In the genomic region with DNA sequence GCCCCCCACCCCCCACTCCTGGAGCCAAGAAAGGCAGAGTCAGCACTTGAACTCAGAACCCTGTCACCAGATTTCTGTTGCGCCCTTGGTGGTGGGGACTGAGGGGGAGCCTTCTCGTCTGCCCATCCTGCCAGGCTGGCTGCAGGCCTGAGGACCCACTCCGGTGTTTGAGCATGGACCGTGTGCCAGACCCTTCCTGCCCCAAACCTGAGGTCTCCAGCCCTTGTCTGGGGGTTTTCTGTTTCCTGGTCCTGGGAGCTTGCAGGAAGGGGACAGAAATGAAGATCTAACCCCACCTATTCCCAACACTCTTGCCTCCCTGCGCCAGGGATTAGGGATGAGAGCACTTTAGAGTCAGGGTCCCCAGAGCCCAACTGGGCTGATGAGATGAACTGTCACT, we compare ENCODE assay signal across 15 cellular contexts.
"Had no signal": no experiment of that assay in that cellular context is flagged by ENCODE, and none has a peak within 500 bp of the region (broad histone marks: within the 10 kb centered on the region; RNA-seq: fewer than 3 reads in every experiment).

No MANE protein-coding gene starts in this region.

- H3K4me3 Mint-ChIP-seq: dendritic cell treated with granulocyte-macrophage colony-stimulating factor and Interleukin-4, amounts not matched to agents 40 ng/mL and 50 ng/mL, for 4 days; naive thymus-derived CD8-positive, alpha-beta T cell had no signal

- H3K36me3 Mint-ChIP-seq: naive thymus-derived CD8-positive, alpha-beta T cell had no signal

- DNase-seq: foreskin melanocyte; left colon; mucosa of descending colon; naive thymus-derived CD8-positive, alpha-beta T cell; nucleus accumbens; ovary; right cardiac atrium; small intestine; stimulated activated CD4-positive, alpha-beta T cell treated with anti-CD3 and anti-CD28 coated beads, Interleukin-12 subunit alpha, Interleukin-12 subunit beta, amount 100 ng/mL, for 4 hours; stimulated activated naive CD4-positive, alpha-beta T cell; stomach; substantia nigra; uterus had no signal

- H3K9me3 ChIP-seq: mucosa of descending colon, ovary, stomach, uterus had no signal

- H3K27ac Mint-ChIP-seq: dendritic cell treated with granulocyte-macrophage colony-stimulating factor and Interleukin-4, amounts not matched to agents 40 ng/mL and 50 ng/mL, for 4 days; progenitor cell of endocrine pancreas had no signal

- H3K9me3 Mint-ChIP-seq: dendritic cell treated with granulocyte-macrophage colony-stimulating factor and Interleukin-4, amounts not matched to agents 40 ng/mL and 50 ng/mL, for 4 days had no signal

- ATAC-seq: left colon; mucosa of descending colon; naive thymus-derived CD8-positive, alpha-beta T cell; right cardiac atrium had no signal

- H3K27me3 Mint-ChIP-seq: dendritic cell treated with granulocyte-macrophage colony-stimulating factor and Interleukin-4, amounts not matched to agents 40 ng/mL and 50 ng/mL, for 4 days; naive thymus-derived CD8-positive, alpha-beta T cell; progenitor cell of endocrine pancreas had no signal
